ENCODE assay signal across 8 cellular contexts in genomic region chr17:64776720-64777412, GRCh38.
A peak's percentile ranks its signal among the peaks of the same experiment; 100 is the strongest.
DNase-seq lines count a peak whose midpoint lies in the region; ATAC-seq and TF ChIP-seq lines count a peak whose summit lies in the region.
"Not testable (repeated sequence)": the region's sequence is repeated elsewhere in the genome, so short reads cannot be mapped to it uniquely, and the experiment has no call there.

No MANE protein-coding gene starts in this region.

- H3K27ac ChIP-seq in SK-N-SH (ENCODE audit: low read depth in 2 of 2, low read length in 1 of 2), result peak overlapping the region; percentile 31 to 71; a peak in 3 of 4 replicates
- not testable (repeated sequence) for H3K27ac ChIP-seq in neural cell (ENCODE audit: low read length)

- H3K4me3 ChIP-seq in SK-N-SH (ENCODE audit: low read depth in 2 of 2, low read length in 1 of 2), result peak overlapping the region; percentile 19 to 33; a peak in 3 of 4 replicates
- H3K4me3 ChIP-seq in foreskin fibroblast (ENCODE audit: low read depth in 1 of 2, low read length in 2 of 2), result peak overlapping the region; percentile 9 to 20
- H3K4me3 ChIP-seq in neural cell (ENCODE audit: low read length), result not testable (repeated sequence)

- H3K4me2 ChIP-seq in SK-N-SH, result peak overlapping the region; percentile 74
- not testable (repeated sequence) for H3K4me2 ChIP-seq in neural cell (ENCODE audit: low read length)

- H3K9me2 ChIP-seq in SK-N-SH; neural cell (ENCODE audit: insufficient read depth, low read length): not testable (repeated sequence)

- DNase-seq in EH (ENCODE audit: low read depth) (peak; percentile 79), HEK293T (ENCODE audit: extremely low spot score) (peak; percentile 81), NCI-H1092 treated with DMSO at 0.1 percent for 48 hours (lab: John Stamatoyannopoulos, UW) (peak; percentile 86), SK-N-SH (peak; percentile 98), foreskin fibroblast (peak; percentile 74 to 90)
- peak; percentile 79 for DNase-seq in activated naive CD4-positive, alpha-beta T cell treated with anti-CD3 and anti-CD28 coated beads for 36 hours
- DNase-seq in stimulated activated naive CD8-positive, alpha-beta T cell treated with anti-CD3 and anti-CD28 coated beads, Interleukin-15, Interleukin-2, amounts not matched to agents 100 U/mL and 50 U/mL, for 24 hours, result peak; percentile 85

- peak overlapping the region; percentile 49 for H3K4me3 Mint-ChIP-seq in activated naive CD4-positive, alpha-beta T cell treated with anti-CD3 and anti-CD28 coated beads for 36 hours

- CTCF ChIA-PET in HEK293T (lab: Yijun Ruan, JAX) (interaction anchor here (0.6 to 1.5 kb wide), 7 partner anchors 9 to 358 kb away, joined by 3 to 5 read pairs (median 4); no protein-coding TSS in a partner anchor), SK-N-SH (lab: Yijun Ruan, JAX) (interaction anchor here (0.6 to 3.0 kb wide), 22 partner anchors 8 to 427 kb away, joined by 3 to 19 read pairs (median 3); partner anchors contain the start of gene POLG2)
- CTCF ChIA-PET in activated naive CD4-positive, alpha-beta T cell treated with anti-CD3 and anti-CD28 coated beads for 36 hours (lab: Charles Lee), result interaction anchor here (0.6 to 1.8 kb wide), 11 partner anchors 19 to 1387 kb away, joined by 3 to 7 read pairs (median 4); no protein-coding TSS in a partner anchor

- not testable (repeated sequence) for H3K9ac ChIP-seq in SK-N-SH; neural cell (ENCODE audit: low read length)

- TF ChIP-seq RAD21 in SK-N-SH (IDR thresholded peaks at IDR 0.05; ENCODE audit: low read length) (peak; percentile 78), neural cell (conservative IDR thresholded peaks at IDR 0.05) (peak; percentile 56)

- TF ChIP-seq CTCF in SK-N-SH (IDR thresholded peaks at IDR 0.05) (peak; percentile 93), foreskin fibroblast (IDR thresholded peaks at IDR 0.05; ENCODE audit: low read depth, low read length) (peak; percentile 84), neural cell (IDR thresholded peaks at IDR 0.05; ENCODE audit: poor library complexity, severe bottlenecking) (peak; percentile 80)

- not testable (repeated sequence) for H3K79me2 ChIP-seq in SK-N-SH (ENCODE audit: insufficient read depth); neural cell (replicated peaks; ENCODE audit: insufficient read depth, low read length)

- not testable (repeated sequence) for H3K27ac Mint-ChIP-seq in activated naive CD4-positive, alpha-beta T cell treated with anti-CD3 and anti-CD28 coated beads for 36 hours

- peaks cover 6 to 17% of the 10 kb centered on the region in 2 experiments; a peak in 3 of 4 replicates for H3K4me1 ChIP-seq in SK-N-SH (ENCODE audit: control insufficient read depth in 1 of 2, insufficient read depth in 2 of 2, low read depth in 1 of 2, low read length in 1 of 2)

- H3K9me3 Mint-ChIP-seq in activated naive CD4-positive, alpha-beta T cell treated with anti-CD3 and anti-CD28 coated beads for 36 hours, result not testable (repeated sequence)

- H3K27me3 Mint-ChIP-seq in activated naive CD4-positive, alpha-beta T cell treated with anti-CD3 and anti-CD28 coated beads for 36 hours (ENCODE audit: low read depth), result not testable (repeated sequence)

- 7% methylated on average over 31 of the region's 38 CpGs for WGBS in SK-N-SH (ENCODE audit: low lambda C conversion rate)

- H2AFZ ChIP-seq in SK-N-SH (ENCODE audit: low read depth); neural cell (ENCODE audit: low read depth, low read length): not testable (repeated sequence)

- H3K27me3 ChIP-seq in SK-N-SH (ENCODE audit: insufficient read depth), result not testable (repeated sequence)
- H3K27me3 ChIP-seq in neural cell (ENCODE audit: insufficient read depth, low read depth, low read length), result peaks cover 53% of the 10 kb centered on the region

- peaks cover 26% of the 10 kb centered on the region for H3K4me1 Mint-ChIP-seq in activated naive CD4-positive, alpha-beta T cell treated with anti-CD3 and anti-CD28 coated beads for 36 hours (ENCODE audit: low read depth)

- not testable (repeated sequence) for H4K20me1 ChIP-seq in SK-N-SH (ENCODE audit: insufficient read depth); neural cell (ENCODE audit: insufficient read depth)

- intact Hi-C loops in activated naive CD4-positive, alpha-beta T cell treated with anti-CD3 and anti-CD28 coated beads for 36 hours (cut with micrococcal nuclease), result loop anchor here (1.0 to 5.0 kb wide), 5 partner anchors 60 to 420 kb away; partner anchors contain the start of gene LRRC37A3

- not testable (repeated sequence) for H3K9me3 ChIP-seq in SK-N-SH; neural cell (ENCODE audit: low read length)

- peaks cover 21% of the 10 kb centered on the region for H3F3A ChIP-seq in SK-N-SH (replicated peaks; ENCODE audit: insufficient read depth)
- H3F3A ChIP-seq in neural cell (ENCODE audit: insufficient read depth, low read length, poor library complexity, severe bottlenecking), result not testable (repeated sequence)

- H3K36me3 ChIP-seq in SK-N-SH (replicated peaks in 1 of 2; ENCODE audit: control insufficient read depth in 1 of 2, insufficient read depth in 2 of 2, low read length in 1 of 2); neural cell (ENCODE audit: insufficient read depth, low read length): not testable (repeated sequence)

- POLR2A ChIA-PET in HEK293T (lab: Yijun Ruan, JAX); SK-N-SH (lab: Yijun Ruan, JAX): not testable (repeated sequence)

- ATAC-seq in stimulated activated naive CD8-positive, alpha-beta T cell treated with anti-CD3 and anti-CD28 coated beads, Interleukin-15, Interleukin-2, amounts not matched to agents 100 U/mL and 50 U/mL, for 24 hours, result peak; percentile 73

- H3K36me3 Mint-ChIP-seq in activated naive CD4-positive, alpha-beta T cell treated with anti-CD3 and anti-CD28 coated beads for 36 hours (ENCODE audit: low read depth), result not testable (repeated sequence)

- TF ChIP-seq EP300 in SK-N-SH (IDR thresholded peaks at IDR 0.05; ENCODE audit: borderline replicate concordance in 1 of 2, low read depth in 1 of 2, low read length in 1 of 2), result 0 out of 4 replicates have a peak, but pooled peaks of 1 of the 2 experiments have one; percentile 27
- not testable (repeated sequence) for TF ChIP-seq EP300 in neural cell (conservative IDR thresholded peaks at IDR 0.05; ENCODE audit: poor library complexity, severe bottlenecking)

TF ChIP-seq in SK-N-SH, 30 proteins besides CTCF, POLR2A, EP300 and RAD21 (continues in another document):
- TF ChIP-seq RCOR1 (IDR thresholded peaks at IDR 0.05; ENCODE audit: low read length) (peak; percentile 71), SMC3 (IDR thresholded peaks at IDR 0.05; ENCODE audit: low read depth, low read length) (peak; percentile 89), GABPA (IDR thresholded peaks at IDR 0.05; ENCODE audit: low read depth) (peak; percentile 44), SIN3A (IDR thresholded peaks at IDR 0.05; ENCODE audit: borderline replicate concordance, low read depth, low read length) (peak; percentile 68; the same call in 1 of the 2 replicates), MXI1 (IDR thresholded peaks at IDR 0.05; ENCODE audit: low read depth, low read length) (0 out of 2 replicates have a peak, but pooled peaks have one; percentile 40), TCF12 (IDR thresholded peaks at IDR 0.05) (peak; percentile 59; the same call in 1 of the 2 replicates), MAX (IDR thresholded peaks at IDR 0.05; ENCODE audit: low read depth) (peak; percentile 54), PBX3 (IDR thresholded peaks at IDR 0.05) (peak; percentile 18; the same call in 1 of the 2 replicates), ELF1 (IDR thresholded peaks at IDR 0.05) (peak; percentile 55; the same call in 1 of the 2 replicates)

TF ChIP-seq in neural cell, 6 proteins besides CTCF, POLR2A, EP300 and RAD21:
- TF ChIP-seq SMC3 (conservative IDR thresholded peaks at IDR 0.05; ENCODE audit: poor library complexity), result peak; percentile 70
